In genomic region chr9:126690431-126691051, GRCh38 we compare ENCODE assay signal across 8 cellular contexts.
DNase-seq lines count a peak whose midpoint lies in the region; ATAC-seq and TF ChIP-seq lines count a peak whose summit lies in the region.

No MANE protein-coding gene starts in this region.

- no peak for ATAC-seq in HG02759 (IDR thresholded peaks at IDR 0.05; ENCODE audit: unreplicated experiment)
- ATAC-seq in HG03025 (IDR thresholded peaks at IDR 0.05; ENCODE audit: low FRiP score, unreplicated experiment): no peak

- H3K4me3 ChIP-seq in fibroblast of the aortic adventitia (ENCODE audit: low read depth, low read length): no peak overlapping the region
- no peak overlapping the region for H3K4me3 ChIP-seq in retinal pigment epithelial cell (ENCODE audit: low read length)

- CTCF ChIA-PET in GM10248 (lab: Yijun Ruan, JAX): interaction anchor here (0.6 to 3.5 kb wide), 23 partner anchors 8 to 193 kb away, joined by 3 to 39 read pairs (median 4); no protein-coding TSS in a partner anchor

- DNase-seq in GM10248 (ENCODE audit: extremely low spot score) (peak; percentile 79), NCI-H345 treated with DMSO at 0.1 percent for 48 hours (lab: John Stamatoyannopoulos, UW; ENCODE audit: unreplicated experiment) (peak; percentile 25), activated T-cell treated with anti-CD3 and anti-CD28 coated beads for 24 hours (ENCODE audit: low read depth) (peak; percentile 46), fibroblast of the aortic adventitia (ENCODE audit: low read depth) (no peak), retinal pigment epithelial cell (ENCODE audit: low read depth) (no peak), NCI-H187 treated with DMSO at 0.1 percent for 48 hours (lab: John Stamatoyannopoulos, UW) (no peak)

- TF ChIP-seq CTCF in GM10248 (IDR thresholded peaks at IDR 0.05; ENCODE audit: control extremely low read depth, extremely low read depth, low read depth, missing control alignments) (peak; percentile 65), fibroblast of the aortic adventitia (IDR thresholded peaks at IDR 0.05; ENCODE audit: insufficient read depth, low read length) (peak; percentile 46), retinal pigment epithelial cell (conservative IDR thresholded peaks at IDR 0.05; ENCODE audit: low read depth, low read length) (peak; percentile 80)

- POLR2A ChIA-PET in GM10248 (lab: Yijun Ruan, JAX): no interaction called here

Comparison
In these comparisons a context has a peak if more than half of its experiments do, and no peak if none do; other contexts are left out.
1. DNase-seq: peak in GM10248 (single experiment), NCI-H345 treated with DMSO at 0.1 percent for 48 hours (single experiment) and activated T-cell treated with anti-CD3 and anti-CD28 coated beads for 24 hours (single experiment); none in fibroblast of the aortic adventitia (single experiment), retinal pigment epithelial cell (single experiment) and NCI-H187 treated with DMSO at 0.1 percent for 48 hours (single experiment).
2. Peak in every context shown above with its lines, with median percentiles within 50 percentile points of each other: CTCF ChIP-seq.